31 cellular contexts compared by ENCODE assay signal in the genomic region with DNA sequence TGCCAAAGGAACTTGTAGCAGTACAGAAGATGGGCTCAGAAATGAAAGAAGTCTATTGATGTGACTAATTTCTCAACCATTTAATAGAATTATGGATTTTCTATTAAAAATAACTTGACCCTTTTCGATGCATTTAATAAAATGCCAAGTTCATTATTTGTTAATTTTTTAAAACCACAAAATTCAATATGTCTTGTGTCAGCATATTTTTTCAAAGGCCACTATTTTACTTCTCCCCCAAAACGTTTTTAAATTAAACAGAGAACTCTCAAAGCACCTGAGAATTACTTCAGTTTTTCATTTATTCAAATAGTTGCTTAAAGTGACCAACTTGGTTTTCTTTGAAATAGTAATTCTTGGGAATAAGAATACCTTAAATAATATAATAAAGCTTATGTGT.
"Had no signal": no experiment of that assay in that cellular context is flagged by ENCODE, and none has a peak within 500 bp of the region (broad histone marks: within the 10 kb centered on the region; RNA-seq: fewer than 3 reads in every experiment).

No MANE protein-coding gene starts in this region.

- ATAC-seq: activated CD4-positive, CD25-positive, alpha-beta regulatory T cell treated with anti-CD3 and anti-CD28 coated beads, Interleukin-2, amount 50 U/mL, for 24 hours; activated CD8-positive, alpha-beta T cell treated with anti-CD3 and anti-CD28 coated beads for 36 hours; activated T-cell treated with anti-CD3 and anti-CD28 coated beads, Interleukin-2, amount 50 U/mL, for 4 hours; activated T-helper 17 cell treated with anti-CD3 and anti-CD28 coated beads, Interleukin-2, amount 50 U/mL, for 72 hours; effector memory CD8-positive, alpha-beta T cell; gastroesophageal sphincter; heart right ventricle; T-helper 17 cell had no signal

- DNase-seq: activated B cell treated with CpG ODN at 0.5 μM for 24 hours; activated CD4-positive, alpha-beta T cell treated with anti-CD3 and anti-CD28 coated beads for 48 hours; activated CD4-positive, alpha-beta T cell treated with anti-CD3 and anti-CD28 coated beads, Interleukin-2, amount 50 U/mL, for 1 hour; activated CD4-positive, alpha-beta T cell treated with anti-CD3 and anti-CD28 coated beads, Interleukin-2, amount 50 U/mL, for 48 hours; activated CD8-positive, alpha-beta memory T cell treated with anti-CD3 and anti-CD28 coated beads for 24 hours; activated CD8-positive, alpha-beta T cell treated with anti-CD3 and anti-CD28 coated beads for 36 hours; activated effector memory CD4-positive, alpha-beta T cell treated with Interleukin-2 at 50 U/mL for 16 hours; activated gamma-delta T cell treated with Interleukin-2 at 50 U/mL for 16 hours; activated naive CD4-positive, alpha-beta T cell treated with anti-CD3 and anti-CD28 coated beads, Interleukin-2, amount 50 U/mL, for 16 hours; activated naive CD4-positive, alpha-beta T cell treated with Interleukin-2 at 50 U/mL for 16 hours; activated T-cell treated with anti-CD3 and anti-CD28 coated beads, Interleukin-2, amount 50 U/mL, for 4 hours; amniotic stem cell; anterior cingulate cortex; brain microvascular endothelial cell; cortex of kidney; dermis blood vessel endothelial cell; effector CD4-positive, alpha-beta T cell; effector memory CD8-positive, alpha-beta T cell; erythroblast; foreskin melanocyte; heart right ventricle; T-helper 17 cell; T1000; WERI-Rb-1 had no signal

- H3K9me3 ChIP-seq: esophagus muscularis mucosa, gastroesophageal sphincter, heart right ventricle had no signal

- H3K27me3 ChIP-seq: brain microvascular endothelial cell, esophagus muscularis mucosa, gastroesophageal sphincter, heart right ventricle had no signal

- H3K4me3 ChIP-seq: esophagus muscularis mucosa, gastroesophageal sphincter, heart right ventricle had no signal

- H3K27ac ChIP-seq: brain microvascular endothelial cell, esophagus muscularis mucosa, gastroesophageal sphincter, heart right ventricle, WERI-Rb-1 had no signal

- H3K36me3 ChIP-seq: brain microvascular endothelial cell, esophagus muscularis mucosa, gastroesophageal sphincter, heart right ventricle had no signal

- FAIRE-seq: astrocyte, bronchial epithelial cell, colon had no signal
